In the genomic region with DNA sequence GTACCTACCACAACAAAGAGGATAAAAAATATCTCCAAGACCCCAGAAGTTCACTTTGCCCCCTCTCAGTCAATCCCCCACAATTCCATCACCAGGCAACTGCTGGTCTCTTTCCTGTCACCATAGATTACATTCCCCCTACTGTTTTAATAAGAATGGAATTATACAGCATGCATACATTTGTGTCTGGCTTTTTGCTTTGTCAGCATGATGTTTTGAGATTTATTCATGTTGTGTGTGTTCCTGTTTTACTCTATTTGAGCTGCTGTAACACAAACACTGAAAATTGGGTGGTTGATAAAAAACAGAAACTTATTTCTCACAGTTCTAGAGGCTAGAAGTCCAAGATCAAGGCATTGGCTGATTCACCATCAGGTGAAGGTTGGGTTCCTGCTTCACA, we compare ENCODE assay signal across 35 cellular contexts.
"Had no signal": no experiment of that assay in that cellular context is flagged by ENCODE, and none has a peak within 500 bp of the region (broad histone marks: within the 10 kb centered on the region; RNA-seq: fewer than 3 reads in every experiment).

No MANE protein-coding gene starts in this region.

- ATAC-seq: activated CD8-positive, alpha-beta T cell treated with anti-CD3 and anti-CD28 coated beads for 36 hours; activated naive CD4-positive, alpha-beta T cell treated with anti-CD3 and anti-CD28 coated beads, Interleukin-2, amount 50 U/mL, for 72 hours; activated T-helper 17 cell treated with anti-CD3 and anti-CD28 coated beads, Interleukin-2, amount 50 U/mL, for 72 hours; body of pancreas had no signal

- H3K27me3 Mint-ChIP-seq: activated B cell treated with CpG ODN at 0.5 μM for 24 hours; activated CD4-positive, alpha-beta memory T cell treated with anti-CD3 and anti-CD28 coated beads for 36 hours; activated CD4-positive, alpha-beta T cell treated with anti-CD3 and anti-CD28 coated beads, Interleukin-2, amount 10 ng/mL, durations not matched to agents 24 days and 14 days; activated CD8-positive, alpha-beta T cell treated with anti-CD3 and anti-CD28 coated beads for 36 hours; activated naive CD8-positive, alpha-beta T cell treated with anti-CD3 and anti-CD28 coated beads for 36 hours; activated T-cell treated with anti-CD3 and anti-CD28 coated beads, Interleukin-2, amount 50 U/mL, for 24 hours; activated T-helper 17 cell treated with anti-CD3 and anti-CD28 coated beads, Interleukin-2, amount 50 U/mL, for 72 hours had no signal

- H3K27ac Mint-ChIP-seq: activated B cell treated with CpG ODN at 0.5 μM for 24 hours; activated CD4-positive, alpha-beta memory T cell treated with anti-CD3 and anti-CD28 coated beads for 36 hours; activated CD4-positive, alpha-beta T cell treated with anti-CD3 and anti-CD28 coated beads, Interleukin-2, amount 10 ng/mL, durations not matched to agents 24 days and 14 days; activated CD8-positive, alpha-beta T cell treated with anti-CD3 and anti-CD28 coated beads for 36 hours; activated naive CD4-positive, alpha-beta T cell treated with anti-CD3 and anti-CD28 coated beads for 36 hours; activated naive CD4-positive, alpha-beta T cell treated with anti-CD3 and anti-CD28 coated beads, Interleukin-2, amount 50 U/mL, for 72 hours; activated naive CD8-positive, alpha-beta T cell treated with anti-CD3 and anti-CD28 coated beads for 36 hours; activated T-cell treated with anti-CD3 and anti-CD28 coated beads, Interleukin-2, amount 50 U/mL, for 24 hours; activated T-helper 1 cell treated with anti-CD3 and anti-CD28 coated beads, Interleukin-12 subunit alpha, Interleukin-12 subunit beta, Interleukin-2, Interleukin-4 antibody, amounts not matched to agents 30 ng/mL and 10 ng/mL and 1 ng/mL, durations not matched to agents 14 hours and 24 hours and 36 hours; activated T-helper 17 cell treated with anti-CD3 and anti-CD28 coated beads, Interleukin-2, amount 50 U/mL, for 72 hours; T-helper 1 cell treated with Interleukin-12 subunit alpha and Interleukin-12 subunit beta and Interleukin-4 antibody, amounts not matched to agents 30 μg/mL and 1 μg/mL, for 36 hours; T-helper 2 cell treated with Interferon-gamma antibody and Interleukin-4, amounts not matched to agents 5 μg/mL and 100 μg/mL, for 36 hours had no signal

- FAIRE-seq: astrocyte, TTC549 had no signal

- H3K4me1 ChIP-seq: adrenal gland, body of pancreas, breast epithelium had no signal

- DNase-seq: activated B cell treated with CpG ODN at 0.5 μM for 24 hours; activated CD4-positive, alpha-beta memory T cell treated with anti-CD3 and anti-CD28 coated beads for 36 hours; activated CD4-positive, alpha-beta T cell treated with anti-CD3 and anti-CD28 coated beads for 4 hours; activated CD4-positive, alpha-beta T cell treated with anti-CD3 and anti-CD28 coated beads, Interleukin-2, amount 10 ng/mL, durations not matched to agents 24 days and 14 days; activated CD4-positive, alpha-beta T cell treated with anti-CD3 and anti-CD28 coated beads, Interleukin-2, amount 50 U/mL, for 1 hour; activated CD4-positive, alpha-beta T cell treated with anti-CD3 and anti-CD28 coated beads, Interleukin-2, amount 50 U/mL, for 4 hours; activated CD4-positive, CD25-positive, alpha-beta regulatory T cell treated with anti-CD3 and anti-CD28 coated beads, Interleukin-2, amount 50 U/mL, for 72 hours; activated CD8-positive, alpha-beta memory T cell treated with anti-CD3 and anti-CD28 coated beads, Interleukin-2, amount 50 U/mL, for 4 hours; activated CD8-positive, alpha-beta T cell treated with anti-CD3 and anti-CD28 coated beads for 36 hours; activated effector memory CD4-positive, alpha-beta T cell treated with anti-CD3 and anti-CD28 coated beads, Interleukin-2, amount 50 U/mL, for 16 hours; activated gamma-delta T cell treated with Interleukin-2 at 50 U/mL for 16 hours; activated naive CD4-positive, alpha-beta T cell; activated naive CD4-positive, alpha-beta T cell treated with anti-CD3 and anti-CD28 coated beads for 36 hours; activated naive CD4-positive, alpha-beta T cell treated with anti-CD3 and anti-CD28 coated beads, Interleukin-2, amount 50 U/mL, for 16 hours; activated naive CD8-positive, alpha-beta T cell treated with anti-CD3 and anti-CD28 coated beads for 36 hours; activated T-cell treated with anti-CD3 and anti-CD28 coated beads, Interleukin-2, amount 50 U/mL, for 24 hours; activated T-cell treated with anti-CD3 and anti-CD28 coated beads, Interleukin-2, amount 50 U/mL, for 48 hours; adrenal gland; amniotic stem cell; aorta; body of pancreas; brain microvascular endothelial cell; central memory CD4-positive, alpha-beta T cell; T-helper 1 cell; T-helper 2 cell; T-helper 9 cell had no signal

- H3K4me3 ChIP-seq: adrenal gland, body of pancreas, breast epithelium had no signal

- H3K9me3 ChIP-seq: adrenal gland, body of pancreas, breast epithelium had no signal

- H3K9me3 Mint-ChIP-seq: activated B cell treated with CpG ODN at 0.5 μM for 24 hours; activated CD4-positive, alpha-beta memory T cell treated with anti-CD3 and anti-CD28 coated beads for 36 hours; activated CD4-positive, alpha-beta T cell treated with anti-CD3 and anti-CD28 coated beads, Interleukin-2, amount 10 ng/mL, durations not matched to agents 24 days and 14 days; activated CD8-positive, alpha-beta T cell treated with anti-CD3 and anti-CD28 coated beads for 36 hours; activated naive CD4-positive, alpha-beta T cell treated with anti-CD3 and anti-CD28 coated beads for 36 hours; activated naive CD4-positive, alpha-beta T cell treated with anti-CD3 and anti-CD28 coated beads, Interleukin-2, amount 50 U/mL, for 72 hours; activated naive CD8-positive, alpha-beta T cell treated with anti-CD3 and anti-CD28 coated beads for 36 hours; activated T-helper 1 cell treated with anti-CD3 and anti-CD28 coated beads, Interleukin-12 subunit alpha, Interleukin-12 subunit beta, Interleukin-2, Interleukin-4 antibody, amounts not matched to agents 30 ng/mL and 10 ng/mL and 1 ng/mL, durations not matched to agents 14 hours and 24 hours and 36 hours; T-helper 1 cell treated with Interleukin-12 subunit alpha and Interleukin-12 subunit beta and Interleukin-4 antibody, amounts not matched to agents 30 μg/mL and 1 μg/mL, for 36 hours; T-helper 2 cell treated with Interferon-gamma antibody and Interleukin-4, amounts not matched to agents 5 μg/mL and 100 μg/mL, for 36 hours had no signal

- H3K4me3 Mint-ChIP-seq: activated B cell treated with CpG ODN at 0.5 μM for 24 hours; activated CD4-positive, alpha-beta memory T cell treated with anti-CD3 and anti-CD28 coated beads for 36 hours; activated CD4-positive, alpha-beta T cell treated with anti-CD3 and anti-CD28 coated beads, Interleukin-2, amount 10 ng/mL, durations not matched to agents 24 days and 14 days; activated CD8-positive, alpha-beta T cell treated with anti-CD3 and anti-CD28 coated beads for 36 hours; activated naive CD4-positive, alpha-beta T cell treated with anti-CD3 and anti-CD28 coated beads for 36 hours; activated naive CD8-positive, alpha-beta T cell treated with anti-CD3 and anti-CD28 coated beads for 36 hours; activated T-cell treated with anti-CD3 and anti-CD28 coated beads, Interleukin-2, amount 50 U/mL, for 24 hours; activated T-helper 1 cell treated with anti-CD3 and anti-CD28 coated beads, Interleukin-12 subunit alpha, Interleukin-12 subunit beta, Interleukin-2, Interleukin-4 antibody, amounts not matched to agents 30 ng/mL and 10 ng/mL and 1 ng/mL, durations not matched to agents 14 hours and 24 hours and 36 hours; activated T-helper 17 cell treated with anti-CD3 and anti-CD28 coated beads, Interleukin-2, amount 50 U/mL, for 72 hours; T-helper 1 cell treated with Interleukin-12 subunit alpha and Interleukin-12 subunit beta and Interleukin-4 antibody, amounts not matched to agents 30 μg/mL and 1 μg/mL, for 36 hours; T-helper 2 cell treated with Interferon-gamma antibody and Interleukin-4, amounts not matched to agents 5 μg/mL and 100 μg/mL, for 36 hours had no signal

- H3K36me3 Mint-ChIP-seq: activated CD4-positive, alpha-beta memory T cell treated with anti-CD3 and anti-CD28 coated beads for 36 hours; activated naive CD8-positive, alpha-beta T cell treated with anti-CD3 and anti-CD28 coated beads for 36 hours had no signal

- H3K36me3 ChIP-seq: adrenal gland, brain microvascular endothelial cell, breast epithelium had no signal

- H3K27ac ChIP-seq: adrenal gland, body of pancreas, brain microvascular endothelial cell, breast epithelium, VCaP had no signal

- H3K27me3 ChIP-seq: adrenal gland, body of pancreas, brain microvascular endothelial cell, breast epithelium had no signal

- H3K4me1 Mint-ChIP-seq: activated B cell treated with CpG ODN at 0.5 μM for 24 hours; activated CD4-positive, alpha-beta T cell treated with anti-CD3 and anti-CD28 coated beads, Interleukin-2, amount 10 ng/mL, durations not matched to agents 24 days and 14 days; activated naive CD8-positive, alpha-beta T cell treated with anti-CD3 and anti-CD28 coated beads for 36 hours; activated T-helper 17 cell treated with anti-CD3 and anti-CD28 coated beads, Interleukin-2, amount 50 U/mL, for 72 hours had no signal
